22 cellular contexts compared by ENCODE assay signal in genomic region chr4:109166126-109166525, GRCh38.
DNase-seq lines count a peak whose midpoint lies in the region; TF ChIP-seq lines count a peak whose summit lies in the region.
"Had no signal": no experiment of that assay in that cellular context is flagged by ENCODE, and none has a peak within 500 bp of the region (broad histone marks: within the 10 kb centered on the region; RNA-seq: fewer than 3 reads in every experiment).

No MANE protein-coding gene starts in this region.

- no peak overlapping the region for H3K4me3 Mint-ChIP-seq in endodermal cell
- H3K4me3 Mint-ChIP-seq: CD14-positive monocyte; CD4-positive, alpha-beta memory T cell; CD4-positive, CD25-positive, alpha-beta regulatory T cell; CD8-positive, alpha-beta memory T cell had no signal

- peak; percentile 28 for TF ChIP-seq EP300 in neural cell (conservative IDR thresholded peaks at IDR 0.05; ENCODE audit: poor library complexity, severe bottlenecking)

- no peaks in the 10 kb centered on the region for H3K36me3 Mint-ChIP-seq in endodermal cell (ENCODE audit: low read depth)
- H3K36me3 Mint-ChIP-seq: CD14-positive monocyte; CD4-positive, alpha-beta memory T cell; CD4-positive, CD25-positive, alpha-beta regulatory T cell; CD8-positive, alpha-beta memory T cell had no signal

- H3K9ac ChIP-seq in endodermal cell (ENCODE audit: extremely low read depth, low read length, poor library complexity, severe bottlenecking) (no peak overlapping the region), neural cell (ENCODE audit: low read length) (no peak overlapping the region), mesenchymal stem cell (ENCODE audit: low read length) (no peak overlapping the region)
- H3K9ac ChIP-seq: BLaER1 had no signal

- H3K9me3 Mint-ChIP-seq in endodermal cell, result no peaks in the 10 kb centered on the region
- H3K9me3 Mint-ChIP-seq: CD8-positive, alpha-beta memory T cell had no signal

- H3K18ac ChIP-seq in mesenchymal stem cell (ENCODE audit: low read depth in 1 of 2, low read length in 2 of 2), result no peak overlapping the region

- no peaks in the 10 kb centered on the region for H3K79me1 ChIP-seq in mesenchymal stem cell (replicated peaks; ENCODE audit: low read length, poor library complexity, severe bottlenecking)

- H3K36me3 ChIP-seq in endodermal cell (ENCODE audit: control insufficient read depth, insufficient read depth, low read length), result no peaks in the 10 kb centered on the region
- no peaks in the 10 kb centered on the region for H3K36me3 ChIP-seq in neural cell (ENCODE audit: insufficient read depth, low read length)
- no peaks in the 10 kb centered on the region for H3K36me3 ChIP-seq in mesenchymal stem cell (ENCODE audit: control insufficient read depth in 1 of 2, insufficient read depth in 2 of 2, low read depth in 1 of 2, low read length in 2 of 2)
- H3K36me3 ChIP-seq: BE2C, BLaER1 had no signal

- H3K23ac ChIP-seq in mesenchymal stem cell (ENCODE audit: low read length in 2 of 2), result no peak overlapping the region

- peak overlapping the region; percentile 21 for H3K27ac ChIP-seq in endodermal cell (ENCODE audit: low read depth, low read length)
- peak overlapping the region; percentile 16 for H3K27ac ChIP-seq in neural cell (ENCODE audit: low read length)
- no peak overlapping the region for H3K27ac ChIP-seq in mesenchymal stem cell (ENCODE audit: low read length, poor library complexity, severe bottlenecking)
- H3K27ac ChIP-seq: BLaER1 had no signal

- no peak overlapping the region for H3K14ac ChIP-seq in mesenchymal stem cell (ENCODE audit: low read length in 2 of 2)

- no peaks in the 10 kb centered on the region for H4K20me1 ChIP-seq in neural cell (ENCODE audit: insufficient read depth)
- H4K20me1 ChIP-seq: BLaER1 had no signal

- no peak for DNase-seq in endodermal cell
- no peak for DNase-seq in kidney tubule cell (ENCODE audit: low spot score)
- no peak for DNase-seq in mesenchymal stem cell
- DNase-seq in NCI-H2107 treated with DMSO at 0.1 percent for 48 hours (lab: John Stamatoyannopoulos, UW; ENCODE audit: unreplicated experiment), result no peak
- DNase-seq: 8988T; ACHN; BE2C; C1 segment of cervical spinal cord; CD4-positive, alpha-beta memory T cell; CD4-positive, CD25-positive, alpha-beta regulatory T cell; CD8-positive, alpha-beta memory T cell; COR-L47; DMS 273 treated with DMSO at 0.1 percent for 48 hours; DMS153; DMS53; DMS79; DND-41; EL; GDM1 had no signal

- H3K27me3 ChIP-seq in endodermal cell (ENCODE audit: control insufficient read depth, insufficient read depth, low read length, poor library complexity, severe bottlenecking) (no peaks in the 10 kb centered on the region), neural cell (ENCODE audit: insufficient read depth, low read depth, low read length) (no peaks in the 10 kb centered on the region), mesenchymal stem cell (ENCODE audit: control insufficient read depth in 1 of 2, insufficient read depth in 1 of 2, low read length in 2 of 2) (no peaks in the 10 kb centered on the region)
- H3K27me3 ChIP-seq: BE2C, BLaER1 had no signal

- H3K4me2 ChIP-seq in neural cell (ENCODE audit: low read length), result no peak overlapping the region
- H3K4me2 ChIP-seq in mesenchymal stem cell (ENCODE audit: low read length, poor library complexity, severe bottlenecking), result no peak overlapping the region
- H3K4me2 ChIP-seq: BLaER1 had no signal

- TF ChIP-seq CTCF in endodermal cell (conservative IDR thresholded peaks at IDR 0.05) (no peak), neural cell (IDR thresholded peaks at IDR 0.05; ENCODE audit: poor library complexity, severe bottlenecking) (no peak)

- no peak overlapping the region for H4K8ac ChIP-seq in mesenchymal stem cell (ENCODE audit: low read length)

- H3K9me3 ChIP-seq in endodermal cell (ENCODE audit: control insufficient read depth, low read length) (no peaks in the 10 kb centered on the region), neural cell (ENCODE audit: low read length) (no peaks in the 10 kb centered on the region), mesenchymal stem cell (ENCODE audit: control insufficient read depth, low read length) (no peaks in the 10 kb centered on the region)
- H3K9me3 ChIP-seq: BE2C, BLaER1 had no signal

- H4K91ac ChIP-seq in mesenchymal stem cell (ENCODE audit: low read length), result no peak overlapping the region

- H3K4ac ChIP-seq in mesenchymal stem cell (ENCODE audit: low read depth in 1 of 2, low read length in 2 of 2), result no peak overlapping the region

- H3K9me2 ChIP-seq in neural cell (ENCODE audit: insufficient read depth, low read length), result no peaks in the 10 kb centered on the region

- H3K79me2 ChIP-seq in neural cell (replicated peaks; ENCODE audit: insufficient read depth, low read length), result no peaks in the 10 kb centered on the region

- no peak overlapping the region for H2BK120ac ChIP-seq in mesenchymal stem cell (ENCODE audit: low read depth, low read length)

- H2BK12ac ChIP-seq in mesenchymal stem cell (ENCODE audit: low read length in 2 of 2), result no peak overlapping the region

- H3F3A ChIP-seq in neural cell (ENCODE audit: insufficient read depth, low read length, poor library complexity, severe bottlenecking), result no peaks in the 10 kb centered on the region

- H3K27me3 Mint-ChIP-seq in endodermal cell (ENCODE audit: insufficient read depth), result no peaks in the 10 kb centered on the region
- H3K27me3 Mint-ChIP-seq: CD4-positive, CD25-positive, alpha-beta regulatory T cell had no signal

- peaks cover 4% of the 10 kb centered on the region for H3K4me1 ChIP-seq in endodermal cell (ENCODE audit: control insufficient read depth, insufficient read depth, low read length)
- no peaks in the 10 kb centered on the region for H3K4me1 ChIP-seq in mesenchymal stem cell (ENCODE audit: control insufficient read depth, insufficient read depth, low read depth, low read length)
- H3K4me1 ChIP-seq: BE2C had no signal

- H2BK5ac ChIP-seq in mesenchymal stem cell (ENCODE audit: low read depth, low read length, poor library complexity, severe bottlenecking), result no peak overlapping the region

- H2BK15ac ChIP-seq in mesenchymal stem cell (ENCODE audit: low read depth, poor library complexity, severe bottlenecking), result no peak overlapping the region

- H3K4me1 Mint-ChIP-seq in endodermal cell, result peaks cover 9% of the 10 kb centered on the region
- H3K4me1 Mint-ChIP-seq: CD14-positive monocyte; CD4-positive, alpha-beta memory T cell; CD4-positive, CD25-positive, alpha-beta regulatory T cell; CD8-positive, alpha-beta memory T cell had no signal

- TF ChIP-seq RAD21 in neural cell (conservative IDR thresholded peaks at IDR 0.05), result no peak

- H3K4me3 ChIP-seq in endodermal cell (ENCODE audit: low read length) (no peak overlapping the region), neural cell (ENCODE audit: low read length) (no peak overlapping the region), mesenchymal stem cell (ENCODE audit: insufficient read depth in 1 of 2, low read depth in 1 of 2, low read length in 2 of 2) (no peak overlapping the region)
- H3K4me3 ChIP-seq: BLaER1 had no signal

- no peak overlapping the region for H2AK5ac ChIP-seq in mesenchymal stem cell (ENCODE audit: low read length, severe bottlenecking)

- no peak overlapping the region for H3K27ac Mint-ChIP-seq in endodermal cell
- H3K27ac Mint-ChIP-seq: CD14-positive monocyte; CD4-positive, alpha-beta memory T cell; CD4-positive, CD25-positive, alpha-beta regulatory T cell; CD8-positive, alpha-beta memory T cell had no signal

- no peak overlapping the region for H2AFZ ChIP-seq in neural cell (ENCODE audit: low read depth, low read length)
- H2AFZ ChIP-seq in mesenchymal stem cell (ENCODE audit: low read depth, low read length), result no peak overlapping the region

TF ChIP-seq in neural cell, 6 proteins besides CTCF, POLR2A, EP300 and RAD21:
- no peak for TF ChIP-seq MXI1 (conservative IDR thresholded peaks at IDR 0.05; ENCODE audit: poor library complexity, severe bottlenecking)
- TF ChIP-seq, protein P1, sequence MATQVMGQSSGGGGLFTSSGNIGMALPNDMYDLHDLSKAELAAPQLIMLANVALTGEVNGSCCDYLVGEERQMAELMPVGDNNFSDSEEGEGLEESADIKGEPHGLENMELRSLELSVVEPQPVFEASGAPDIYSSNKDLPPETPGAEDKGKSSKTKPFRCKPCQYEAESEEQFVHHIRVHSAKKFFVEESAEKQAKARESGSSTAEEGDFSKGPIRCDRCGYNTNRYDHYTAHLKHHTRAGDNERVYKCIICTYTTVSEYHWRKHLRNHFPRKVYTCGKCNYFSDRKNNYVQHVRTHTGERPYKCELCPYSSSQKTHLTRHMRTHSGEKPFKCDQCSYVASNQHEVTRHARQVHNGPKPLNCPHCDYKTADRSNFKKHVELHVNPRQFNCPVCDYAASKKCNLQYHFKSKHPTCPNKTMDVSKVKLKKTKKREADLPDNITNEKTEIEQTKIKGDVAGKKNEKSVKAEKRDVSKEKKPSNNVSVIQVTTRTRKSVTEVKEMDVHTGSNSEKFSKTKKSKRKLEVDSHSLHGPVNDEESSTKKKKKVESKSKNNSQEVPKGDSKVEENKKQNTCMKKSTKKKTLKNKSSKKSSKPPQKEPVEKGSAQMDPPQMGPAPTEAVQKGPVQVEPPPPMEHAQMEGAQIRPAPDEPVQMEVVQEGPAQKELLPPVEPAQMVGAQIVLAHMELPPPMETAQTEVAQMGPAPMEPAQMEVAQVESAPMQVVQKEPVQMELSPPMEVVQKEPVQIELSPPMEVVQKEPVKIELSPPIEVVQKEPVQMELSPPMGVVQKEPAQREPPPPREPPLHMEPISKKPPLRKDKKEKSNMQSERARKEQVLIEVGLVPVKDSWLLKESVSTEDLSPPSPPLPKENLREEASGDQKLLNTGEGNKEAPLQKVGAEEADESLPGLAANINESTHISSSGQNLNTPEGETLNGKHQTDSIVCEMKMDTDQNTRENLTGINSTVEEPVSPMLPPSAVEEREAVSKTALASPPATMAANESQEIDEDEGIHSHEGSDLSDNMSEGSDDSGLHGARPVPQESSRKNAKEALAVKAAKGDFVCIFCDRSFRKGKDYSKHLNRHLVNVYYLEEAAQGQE (IDR thresholded peaks at IDR 0.05; ENCODE audit: borderline replicate concordance), result peak; percentile 92
TF ChIP-seq in neural cell: peak in this region for 1.
